In the genomic region with DNA sequence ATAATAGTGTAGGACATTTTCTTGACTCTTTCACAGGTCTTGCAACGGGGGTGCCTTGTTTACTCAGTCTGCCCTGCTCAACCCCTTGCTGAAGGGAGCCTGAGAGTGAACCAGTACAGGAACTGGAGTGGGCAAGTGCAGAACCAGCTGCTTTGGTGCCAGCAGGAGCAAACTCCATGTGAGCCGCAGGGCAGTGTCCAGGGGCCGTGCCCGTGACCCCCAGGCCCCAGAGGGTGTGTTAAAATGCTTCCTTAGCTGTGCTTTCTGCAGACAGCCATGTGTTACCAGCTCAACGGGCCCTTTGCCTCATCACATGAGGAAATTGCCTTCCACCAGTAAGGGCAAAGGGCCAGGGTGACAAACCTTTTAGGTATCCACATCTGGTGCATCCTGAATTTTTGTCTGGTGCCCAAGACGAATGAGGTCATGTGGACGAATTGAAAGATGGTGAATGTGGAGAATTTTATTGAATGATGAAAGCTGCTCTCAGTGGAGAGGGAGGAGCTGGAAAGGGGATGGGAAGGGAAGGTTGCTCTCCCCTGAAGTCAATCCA, we compare ENCODE assay signal across 1 cellular context.
TF ChIP-seq lines count a peak whose summit lies in the region.

No MANE protein-coding gene starts in this region.

TF ChIP-seq in HepG2, 621 proteins besides CTCF, POLR2A, EP300 and RAD21 (continued from another document):
- TF ChIP-seq, protein P1, sequence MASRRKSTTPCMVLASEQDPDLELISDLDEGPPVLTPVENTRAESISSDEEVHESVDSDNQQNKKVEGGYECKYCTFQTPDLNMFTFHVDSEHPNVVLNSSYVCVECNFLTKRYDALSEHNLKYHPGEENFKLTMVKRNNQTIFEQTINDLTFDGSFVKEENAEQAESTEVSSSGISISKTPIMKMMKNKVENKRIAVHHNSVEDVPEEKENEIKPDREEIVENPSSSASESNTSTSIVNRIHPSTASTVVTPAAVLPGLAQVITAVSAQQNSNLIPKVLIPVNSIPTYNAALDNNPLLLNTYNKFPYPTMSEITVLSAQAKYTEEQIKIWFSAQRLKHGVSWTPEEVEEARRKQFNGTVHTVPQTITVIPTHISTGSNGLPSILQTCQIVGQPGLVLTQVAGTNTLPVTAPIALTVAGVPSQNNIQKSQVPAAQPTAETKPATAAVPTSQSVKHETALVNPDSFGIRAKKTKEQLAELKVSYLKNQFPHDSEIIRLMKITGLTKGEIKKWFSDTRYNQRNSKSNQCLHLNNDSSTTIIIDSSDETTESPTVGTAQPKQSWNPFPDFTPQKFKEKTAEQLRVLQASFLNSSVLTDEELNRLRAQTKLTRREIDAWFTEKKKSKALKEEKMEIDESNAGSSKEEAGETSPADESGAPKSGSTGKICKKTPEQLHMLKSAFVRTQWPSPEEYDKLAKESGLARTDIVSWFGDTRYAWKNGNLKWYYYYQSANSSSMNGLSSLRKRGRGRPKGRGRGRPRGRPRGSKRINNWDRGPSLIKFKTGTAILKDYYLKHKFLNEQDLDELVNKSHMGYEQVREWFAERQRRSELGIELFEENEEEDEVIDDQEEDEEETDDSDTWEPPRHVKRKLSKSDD (CRISPR knock-in tag; IDR thresholded peaks at IDR 0.05; ENCODE audit: low read depth), result no peak
- TF ChIP-seq ZNF557 (CRISPR knock-in tag; IDR thresholded peaks at IDR 0.05), result no peak
- TF ChIP-seq TSC22D2 (CRISPR knock-in tag; IDR thresholded peaks at IDR 0.05; ENCODE audit: borderline replicate concordance), result no peak
- no peak for TF ChIP-seq U2AF1 (optimal IDR thresholded peaks at IDR 0.05; ENCODE audit: low read depth, low read length)
- TF ChIP-seq PPARG (CRISPR knock-in tag; conservative IDR thresholded peaks at IDR 0.05), result no peak
- TF ChIP-seq, protein P2, sequence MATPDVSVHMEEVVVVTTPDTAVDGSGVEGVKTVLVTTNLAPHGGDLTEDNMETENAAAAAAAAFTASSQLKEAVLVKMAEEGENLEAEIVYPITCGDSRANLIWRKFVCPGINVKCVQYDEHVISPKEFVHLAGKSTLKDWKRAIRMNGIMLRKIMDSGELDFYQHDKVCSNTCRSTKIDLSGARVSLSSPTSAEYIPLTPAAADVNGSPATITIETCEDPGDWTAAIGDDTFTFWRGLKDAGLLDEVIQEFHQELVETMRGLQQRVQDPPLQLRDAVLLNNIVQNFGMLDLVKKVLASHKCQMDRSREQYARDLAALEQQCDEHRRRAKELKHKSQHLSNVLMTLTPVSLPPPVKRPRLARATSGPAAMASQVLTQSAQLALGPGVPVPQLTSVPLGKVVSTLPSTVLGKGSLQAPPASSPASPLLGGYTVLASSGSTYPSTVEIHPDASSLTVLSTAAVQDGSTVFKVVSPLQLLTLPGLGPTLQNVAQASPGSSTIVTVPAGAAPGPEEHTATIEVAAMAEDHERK (CRISPR knock-in tag; IDR thresholded peaks at IDR 0.05; ENCODE audit: low read depth), result no peak
- TF ChIP-seq DPF2 (CRISPR knock-in tag; IDR thresholded peaks at IDR 0.05; ENCODE audit: borderline replicate concordance, low read depth), result no peak
- TF ChIP-seq ATM (IDR thresholded peaks at IDR 0.05; ENCODE audit: borderline replicate concordance), result no peak
- TF ChIP-seq NFE2L2 (IDR thresholded peaks at IDR 0.05; ENCODE audit: low read length), result no peak
- TF ChIP-seq MIER3 (CRISPR knock-in tag; IDR thresholded peaks at IDR 0.05; ENCODE audit: borderline replicate concordance), result no peak
- TF ChIP-seq, protein P3, sequence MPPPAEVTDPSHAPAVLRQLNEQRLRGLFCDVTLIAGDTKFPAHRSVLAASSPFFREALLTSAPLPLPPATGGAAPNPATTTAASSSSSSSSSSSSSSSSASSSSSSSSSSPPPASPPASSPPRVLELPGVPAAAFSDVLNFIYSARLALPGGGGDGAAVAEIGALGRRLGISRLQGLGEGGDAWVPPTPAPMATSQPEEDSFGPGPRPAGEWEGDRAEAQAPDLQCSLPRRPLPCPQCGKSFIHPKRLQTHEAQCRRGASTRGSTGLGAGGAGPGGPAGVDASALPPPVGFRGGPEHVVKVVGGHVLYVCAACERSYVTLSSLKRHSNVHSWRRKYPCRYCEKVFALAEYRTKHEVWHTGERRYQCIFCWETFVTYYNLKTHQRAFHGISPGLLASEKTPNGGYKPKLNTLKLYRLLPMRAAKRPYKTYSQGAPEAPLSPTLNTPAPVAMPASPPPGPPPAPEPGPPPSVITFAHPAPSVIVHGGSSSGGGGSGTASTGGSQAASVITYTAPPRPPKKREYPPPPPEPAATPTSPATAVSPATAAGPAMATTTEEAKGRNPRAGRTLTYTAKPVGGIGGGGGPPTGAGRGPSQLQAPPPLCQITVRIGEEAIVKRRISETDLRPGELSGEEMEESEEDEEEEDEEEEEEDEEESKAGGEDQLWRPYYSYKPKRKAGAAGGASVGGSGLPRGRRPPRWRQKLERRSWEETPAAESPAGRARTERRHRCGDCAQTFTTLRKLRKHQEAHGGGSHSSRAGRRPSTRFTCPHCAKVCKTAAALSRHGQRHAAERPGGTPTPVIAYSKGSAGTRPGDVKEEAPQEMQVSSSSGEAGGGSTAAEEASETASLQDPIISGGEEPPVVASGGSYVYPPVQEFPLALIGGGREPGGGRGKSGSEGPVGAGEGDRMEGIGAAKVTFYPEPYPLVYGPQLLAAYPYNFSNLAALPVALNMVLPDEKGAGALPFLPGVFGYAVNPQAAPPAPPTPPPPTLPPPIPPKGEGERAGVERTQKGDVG (CRISPR knock-in tag; IDR thresholded peaks at IDR 0.05; ENCODE audit: borderline replicate concordance), result no peak
- no peak for TF ChIP-seq ZFP1 (CRISPR knock-in tag; IDR thresholded peaks at IDR 0.05)
- no peak for TF ChIP-seq HNRNPL (IDR thresholded peaks at IDR 0.05; ENCODE audit: low read depth, low read length)
- TF ChIP-seq ZNF7 (CRISPR knock-in tag; IDR thresholded peaks at IDR 0.05), result no peak
- TF ChIP-seq, protein P4, sequence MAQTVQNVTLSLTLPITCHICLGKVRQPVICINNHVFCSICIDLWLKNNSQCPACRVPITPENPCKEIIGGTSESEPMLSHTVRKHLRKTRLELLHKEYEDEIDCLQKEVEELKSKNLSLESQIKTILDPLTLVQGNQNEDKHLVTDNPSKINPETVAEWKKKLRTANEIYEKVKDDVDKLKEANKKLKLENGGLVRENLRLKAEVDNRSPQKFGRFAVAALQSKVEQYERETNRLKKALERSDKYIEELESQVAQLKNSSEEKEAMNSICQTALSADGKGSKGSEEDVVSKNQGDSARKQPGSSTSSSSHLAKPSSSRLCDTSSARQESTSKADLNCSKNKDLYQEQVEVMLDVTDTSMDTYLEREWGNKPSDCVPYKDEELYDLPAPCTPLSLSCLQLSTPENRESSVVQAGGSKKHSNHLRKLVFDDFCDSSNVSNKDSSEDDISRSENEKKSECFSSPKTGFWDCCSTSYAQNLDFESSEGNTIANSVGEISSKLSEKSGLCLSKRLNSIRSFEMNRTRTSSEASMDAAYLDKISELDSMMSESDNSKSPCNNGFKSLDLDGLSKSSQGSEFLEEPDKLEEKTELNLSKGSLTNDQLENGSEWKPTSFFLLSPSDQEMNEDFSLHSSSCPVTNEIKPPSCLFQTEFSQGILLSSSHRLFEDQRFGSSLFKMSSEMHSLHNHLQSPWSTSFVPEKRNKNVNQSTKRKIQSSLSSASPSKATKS (CRISPR knock-in tag; IDR thresholded peaks at IDR 0.05), result no peak
- TF ChIP-seq, protein P5, sequence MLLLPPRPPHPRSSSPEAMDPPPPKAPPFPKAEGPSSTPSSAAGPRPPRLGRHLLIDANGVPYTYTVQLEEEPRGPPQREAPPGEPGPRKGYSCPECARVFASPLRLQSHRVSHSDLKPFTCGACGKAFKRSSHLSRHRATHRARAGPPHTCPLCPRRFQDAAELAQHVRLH (CRISPR knock-in tag; IDR thresholded peaks at IDR 0.05; ENCODE audit: borderline replicate concordance, low read depth), result no peak
- no peak for TF ChIP-seq ZNF781 (CRISPR knock-in tag; IDR thresholded peaks at IDR 0.05; ENCODE audit: borderline replicate concordance, not compliant biosample characterization)
